In genomic region chr1:45750298-45751038, GRCh38 we compare ENCODE assay signal across 8 cellular contexts. TPM values are rescaled to one million over a fixed set of nuclear protein-coding genes. Genes with fewer than 3 reads are reported as not detected.
DNase-seq lines count a peak whose midpoint lies in the region; ATAC-seq, FAIRE-seq and TF ChIP-seq lines count a peak whose summit lies in the region.

Gene IPP (minus strand): TSS chr1:45750653. CDS start chr1:45746411, 4,242 bp downstream.

- H3K4me2 ChIP-seq in keratinocyte (ENCODE audit: control insufficient read depth, extremely low read depth, insufficient read depth, low read depth, low read length), result peak within 1 kb of the TSS; percentile 100

- no peaks in the 10 kb centered on the region for H3K79me2 ChIP-seq in keratinocyte (ENCODE audit: control insufficient read depth, insufficient read depth, low read length)

- H2AFZ ChIP-seq in keratinocyte (ENCODE audit: control insufficient read depth, low read length), result peak within 1 kb of the TSS; percentile 99

- no peak for FAIRE-seq in keratinocyte (lab: Jason Lieb, UNC)

- H3K9me1 ChIP-seq in keratinocyte (ENCODE audit: control insufficient read depth, extremely low read depth, insufficient read depth, low read length), result no peaks in the 10 kb centered on the region

- peak; percentile 94 for ATAC-seq in GM19035 (IDR thresholded peaks at IDR 0.05; ENCODE audit: unreplicated experiment)
- ATAC-seq in HG03354 (IDR thresholded peaks at IDR 0.05; ENCODE audit: poor library complexity, severe bottlenecking, unreplicated experiment), result peak; percentile 93
- peak; percentile 97 for ATAC-seq in activated CD4-positive, CD25-positive, alpha-beta regulatory T cell treated with anti-CD3 and anti-CD28 coated beads, Interleukin-2, amount 50 U/mL, for 24 hours

- dilution Hi-C loops in keratinocyte (cut with MboI; ENCODE audit: extremely low pct_ligation_motif_present, low sequenced_read_pairs), result no loop called here

- peak; percentile 96 for DNase-seq in AML-193 (lab: John Stamatoyannopoulos, UW)
- DNase-seq in NCI-H446 treated with DMSO at 0.1 percent for 48 hours (lab: John Stamatoyannopoulos, UW), result peak; percentile 96
- peak; percentile 96 for DNase-seq in cerebellar cortex (ENCODE audit: low spot score)
- DNase-seq in keratinocyte (ENCODE audit: low read depth, low spot score), result peak; percentile 81
- DNase-seq in stimulated activated CD4-positive, alpha-beta T cell treated with anti-CD3 and anti-CD28 coated beads, Interleukin-15, amount 100 ng/mL, for 1 hour (ENCODE audit: low read depth in 1 of 2, low spot score in 1 of 2), result peak; percentile 82 to 87

- peak; percentile 19 to 48 (median 44) for TF ChIP-seq CTCF in keratinocyte (optimal IDR thresholded peaks at IDR 0.05 in 1 of 3, IDR thresholded peaks at IDR 0.05 in 1 of 3, conservative IDR thresholded peaks at IDR 0.05 in 1 of 3; ENCODE audit: extremely low read depth in 1 of 3, insufficient read depth in 2 of 3, low read length in 3 of 3)

- H3K36me3 ChIP-seq in keratinocyte (ENCODE audit: control insufficient read depth in 2 of 2, extremely low read depth in 1 of 2, insufficient read depth in 2 of 2, low read length in 2 of 2), result no peaks in the 10 kb centered on the region

- H3K9ac ChIP-seq in keratinocyte (ENCODE audit: control insufficient read depth, extremely low read depth, insufficient read depth, low read length), result peak within 1 kb of the TSS; percentile 98

- H3K4me3 ChIP-seq in keratinocyte (ENCODE audit: control insufficient read depth in 2 of 3, extremely low read depth in 1 of 3, insufficient read depth in 2 of 3, low read depth in 1 of 3, low read length in 3 of 3), result peak within 1 kb of the TSS; percentile 71 to 98 (median 91)

- H3K9me3 ChIP-seq in keratinocyte (ENCODE audit: control insufficient read depth, low read depth, low read length), result no peaks in the 10 kb centered on the region

- H4K20me1 ChIP-seq in keratinocyte (ENCODE audit: control insufficient read depth, extremely low read depth, insufficient read depth, low read length), result no peaks in the 10 kb centered on the region

- H3K4me1 ChIP-seq in keratinocyte (ENCODE audit: control insufficient read depth, extremely low read depth, insufficient read depth, low read length), result peaks cover 8% of the 10 kb centered on the region

- no peaks in the 10 kb centered on the region for H3K27me3 ChIP-seq in keratinocyte (ENCODE audit: control insufficient read depth, extremely low read depth, insufficient read depth, low read length)

- H3K27ac ChIP-seq in keratinocyte (ENCODE audit: control insufficient read depth, insufficient read depth, low read length), result peak within 1 kb of the TSS; percentile 95

RNA-seq across cellular contexts. Expression of gene IPP, which starts in this region (rescaled TPM):
- 6.7 to 10.0 TPM (median 8.3 TPM) in 3 replicates for polyA plus RNA-seq in keratinocyte
- polyA plus RNA-seq in keratinocyte (2011; ENCODE audit: low read depth), result 2.6 TPM
- 4.6 and 8.2 TPM in 2 replicates for polyA plus RNA-seq in keratinocyte (2011; cell fraction: cytosol; rRNA removed)
- polyA plus RNA-seq in keratinocyte (2011; cell fraction: nucleus; rRNA removed), result 6.2 and 9.0 TPM in 2 replicates
- 8.6 and 8.7 TPM in 2 replicates for polyA plus RNA-seq in keratinocyte (2012; ENCODE audit: low replicate concordance)
- polyA minus RNA-seq in keratinocyte, result 2.9 to 11.4 TPM (median 8.5 TPM) in 3 replicates
- polyA minus RNA-seq in keratinocyte (2011; cell fraction: cytosol; rRNA and poly(A)+ RNA removed), result 8.2 TPM
- polyA minus RNA-seq in keratinocyte (2011; cell fraction: nucleus; rRNA and poly(A)+ RNA removed), result 6.0 and 9.2 TPM in 2 replicates

Comparison
In these comparisons a context has a peak if more than half of its experiments do, and no peak if none do; other contexts are left out.
1. Peak in every context shown above with its lines: DNase-seq, ATAC-seq, H3K4me3 ChIP-seq and H3K27ac ChIP-seq.